In genomic region chr16:1817716-1818115, GRCh38 we compare ENCODE assay signal across 1 cellular context.
TF ChIP-seq lines count a peak whose summit lies in the region.

No MANE protein-coding gene starts in this region.

TF ChIP-seq in HepG2, 621 proteins besides CTCF, POLR2A, EP300 and RAD21:
- TF ChIP-seq ZNF530 (CRISPR knock-in tag; IDR thresholded peaks at IDR 0.05; ENCODE audit: low read depth) = no peak
- no peak for TF ChIP-seq CHD2 (IDR thresholded peaks at IDR 0.05; ENCODE audit: low read depth, low read length)
- no peak for TF ChIP-seq KAT8 (CRISPR knock-in tag; IDR thresholded peaks at IDR 0.05)
- TF ChIP-seq SNAPC4 (CRISPR knock-in tag; IDR thresholded peaks at IDR 0.05) = no peak
- TF ChIP-seq ZNF75D (CRISPR knock-in tag; IDR thresholded peaks at IDR 0.05; ENCODE audit: borderline replicate concordance) = no peak
- TF ChIP-seq KLF16 (CRISPR knock-in tag; IDR thresholded peaks at IDR 0.05) = no peak
- no peak for TF ChIP-seq KDM5A (IDR thresholded peaks at IDR 0.05; ENCODE audit: borderline replicate concordance, low read length)
- no peak for TF ChIP-seq ZNF792 (CRISPR knock-in tag; IDR thresholded peaks at IDR 0.05)
- TF ChIP-seq KLF11 (CRISPR knock-in tag; IDR thresholded peaks at IDR 0.05) = no peak
- TF ChIP-seq SNAI1 (CRISPR knock-in tag; IDR thresholded peaks at IDR 0.05; ENCODE audit: borderline replicate concordance) = no peak
- TF ChIP-seq, protein P1, sequence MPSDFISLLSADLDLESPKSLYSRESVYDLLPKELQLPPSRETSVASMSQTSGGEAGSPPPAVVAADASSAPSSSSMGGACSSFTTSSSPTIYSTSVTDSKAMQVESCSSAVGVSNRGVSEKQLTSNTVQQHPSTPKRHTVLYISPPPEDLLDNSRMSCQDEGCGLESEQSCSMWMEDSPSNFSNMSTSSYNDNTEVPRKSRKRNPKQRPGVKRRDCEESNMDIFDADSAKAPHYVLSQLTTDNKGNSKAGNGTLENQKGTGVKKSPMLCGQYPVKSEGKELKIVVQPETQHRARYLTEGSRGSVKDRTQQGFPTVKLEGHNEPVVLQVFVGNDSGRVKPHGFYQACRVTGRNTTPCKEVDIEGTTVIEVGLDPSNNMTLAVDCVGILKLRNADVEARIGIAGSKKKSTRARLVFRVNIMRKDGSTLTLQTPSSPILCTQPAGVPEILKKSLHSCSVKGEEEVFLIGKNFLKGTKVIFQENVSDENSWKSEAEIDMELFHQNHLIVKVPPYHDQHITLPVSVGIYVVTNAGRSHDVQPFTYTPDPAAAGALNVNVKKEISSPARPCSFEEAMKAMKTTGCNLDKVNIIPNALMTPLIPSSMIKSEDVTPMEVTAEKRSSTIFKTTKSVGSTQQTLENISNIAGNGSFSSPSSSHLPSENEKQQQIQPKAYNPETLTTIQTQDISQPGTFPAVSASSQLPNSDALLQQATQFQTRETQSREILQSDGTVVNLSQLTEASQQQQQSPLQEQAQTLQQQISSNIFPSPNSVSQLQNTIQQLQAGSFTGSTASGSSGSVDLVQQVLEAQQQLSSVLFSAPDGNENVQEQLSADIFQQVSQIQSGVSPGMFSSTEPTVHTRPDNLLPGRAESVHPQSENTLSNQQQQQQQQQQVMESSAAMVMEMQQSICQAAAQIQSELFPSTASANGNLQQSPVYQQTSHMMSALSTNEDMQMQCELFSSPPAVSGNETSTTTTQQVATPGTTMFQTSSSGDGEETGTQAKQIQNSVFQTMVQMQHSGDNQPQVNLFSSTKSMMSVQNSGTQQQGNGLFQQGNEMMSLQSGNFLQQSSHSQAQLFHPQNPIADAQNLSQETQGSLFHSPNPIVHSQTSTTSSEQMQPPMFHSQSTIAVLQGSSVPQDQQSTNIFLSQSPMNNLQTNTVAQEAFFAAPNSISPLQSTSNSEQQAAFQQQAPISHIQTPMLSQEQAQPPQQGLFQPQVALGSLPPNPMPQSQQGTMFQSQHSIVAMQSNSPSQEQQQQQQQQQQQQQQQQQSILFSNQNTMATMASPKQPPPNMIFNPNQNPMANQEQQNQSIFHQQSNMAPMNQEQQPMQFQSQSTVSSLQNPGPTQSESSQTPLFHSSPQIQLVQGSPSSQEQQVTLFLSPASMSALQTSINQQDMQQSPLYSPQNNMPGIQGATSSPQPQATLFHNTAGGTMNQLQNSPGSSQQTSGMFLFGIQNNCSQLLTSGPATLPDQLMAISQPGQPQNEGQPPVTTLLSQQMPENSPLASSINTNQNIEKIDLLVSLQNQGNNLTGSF (CRISPR knock-in tag; IDR thresholded peaks at IDR 0.05) = no peak
- no peak for TF ChIP-seq AGO2 (optimal IDR thresholded peaks at IDR 0.05; ENCODE audit: low read depth, low read length)
- TF ChIP-seq ZNF674 (CRISPR knock-in tag; IDR thresholded peaks at IDR 0.05; ENCODE audit: low read depth) = no peak
- TF ChIP-seq SKIL (CRISPR knock-in tag; IDR thresholded peaks at IDR 0.05; ENCODE audit: borderline replicate concordance) = no peak
